ENCODE assay signal across 13 cellular contexts in the genomic region with DNA sequence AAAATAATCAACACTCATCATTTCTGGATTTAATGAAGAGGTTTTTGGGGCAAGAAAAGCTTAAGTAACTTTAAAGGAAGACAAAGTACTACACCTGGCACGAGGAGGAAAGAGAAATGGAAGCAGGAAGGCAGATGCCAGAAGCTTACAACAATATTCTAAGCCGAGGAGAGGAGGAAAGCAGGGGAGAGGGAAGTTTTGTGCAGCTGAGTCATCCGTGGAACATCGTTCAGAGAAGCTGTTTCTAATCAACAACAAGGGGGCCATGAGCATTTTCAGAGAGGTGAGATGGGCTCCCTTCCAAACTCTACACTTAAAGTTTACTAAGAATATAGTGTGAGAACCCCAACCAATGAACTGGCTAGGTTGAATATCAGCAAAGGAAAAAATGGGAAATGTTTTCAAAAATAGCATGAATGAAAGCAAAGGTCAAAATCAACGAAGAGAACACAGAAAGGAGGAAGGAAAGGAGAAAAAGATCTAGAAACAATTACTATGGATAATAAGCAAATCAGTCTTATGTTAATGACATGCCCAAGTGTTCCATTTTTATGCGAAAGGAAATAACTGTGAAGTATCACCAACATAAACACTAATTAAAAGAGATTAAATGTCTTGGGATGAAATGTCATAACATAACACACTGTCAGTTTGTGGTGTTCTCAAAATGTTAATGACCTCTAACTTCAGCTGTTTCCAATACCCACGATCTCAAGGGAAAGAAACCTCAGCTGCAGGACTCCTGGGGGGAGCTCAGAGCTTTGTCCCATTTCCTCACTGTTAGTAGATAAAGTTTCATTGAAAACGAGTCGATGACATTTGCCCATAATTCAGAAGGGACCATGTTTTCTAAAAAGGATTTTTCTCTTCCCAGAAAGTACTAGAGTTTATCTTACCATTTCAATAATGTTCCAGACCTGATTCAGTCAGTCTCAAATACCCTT.
DNase-seq lines count a peak whose midpoint lies in the region; ATAC-seq and TF ChIP-seq lines count a peak whose summit lies in the region.
"Had no signal": no experiment of that assay in that cellular context is flagged by ENCODE, and none has a peak within 500 bp of the region (broad histone marks: within the 10 kb centered on the region; RNA-seq: fewer than 3 reads in every experiment).

No MANE protein-coding gene starts in this region.

- H3K27ac ChIP-seq in PC-9 = no peak overlapping the region
- no peak overlapping the region for H3K27ac ChIP-seq in effector memory CD4-positive, alpha-beta T cell (ENCODE audit: insufficient read depth, low read length, poor library complexity, severe bottlenecking)
- H3K27ac ChIP-seq in sigmoid colon = no peak overlapping the region
- H3K27ac ChIP-seq: coronary artery, thoracic aorta had no signal

- H3K4me2 ChIP-seq in PC-9 = no peak overlapping the region

- H3F3A ChIP-seq in PC-9 (ENCODE audit: insufficient read depth, low read depth) = no peaks in the 10 kb centered on the region

- no peaks in the 10 kb centered on the region for H3K27me3 ChIP-seq in PC-9 (ENCODE audit: insufficient read depth, low read depth)
- no peaks in the 10 kb centered on the region for H3K27me3 ChIP-seq in effector memory CD4-positive, alpha-beta T cell (replicated peaks; ENCODE audit: control insufficient read depth, insufficient read depth, low read length, poor library complexity, severe bottlenecking)
- no peaks in the 10 kb centered on the region for H3K27me3 ChIP-seq in sigmoid colon

- WGBS in sigmoid colon, 2 donors = 43 to 59% methylated on average over 9 of the region's 9 CpGs

- no peak overlapping the region for H3K4me3 ChIP-seq in PC-9
- H3K4me3 ChIP-seq in effector memory CD4-positive, alpha-beta T cell (ENCODE audit: insufficient read depth, low read depth, low read length, poor library complexity, severe bottlenecking) = no peak overlapping the region
- H3K4me3 ChIP-seq in sigmoid colon = no peak overlapping the region
- H3K4me3 ChIP-seq: coronary artery, thoracic aorta had no signal

- peak overlapping the region; percentile 32; the same call in 1 of the 2 replicates for H2AFZ ChIP-seq in PC-9

- TF ChIP-seq CTCF in PC-9 (conservative IDR thresholded peaks at IDR 0.05) (no peak), omental fat pad (IDR thresholded peaks at IDR 0.05) (no peak), sigmoid colon (IDR thresholded peaks at IDR 0.05) (no peak)

- peak; percentile 59 for DNase-seq in AG20443 (ENCODE audit: low spot score)
- DNase-seq in PC-9 = no peak
- peak; percentile 54 for DNase-seq in dedifferentiated amniotic fluid mesenchymal stem cell (ENCODE audit: extremely low spot score)
- DNase-seq in omental fat pad (ENCODE audit: low spot score) = no peak
- no peak for DNase-seq in effector memory CD4-positive, alpha-beta T cell
- no peak for DNase-seq in sigmoid colon
- no peak for DNase-seq in COLO668 (lab: John Stamatoyannopoulos, UW; ENCODE audit: unreplicated experiment)
- no peak for DNase-seq in GDM1 (lab: John Stamatoyannopoulos, UW)
- DNase-seq: activated CD4-positive, alpha-beta T cell treated with anti-CD3 and anti-CD28 coated beads, Interleukin-2, amount 10 ng/mL, durations not matched to agents 7 days and 5 days; activated effector memory CD4-positive, alpha-beta T cell treated with anti-CD3 and anti-CD28 coated beads, Interleukin-2, amount 50 U/mL, for 16 hours; mesendoderm had no signal

- BruUV-seq in PC-9 (replicated peaks; lab: Mats Ljungman, UMichigan) = no TSS peak

- no peak for TF ChIP-seq POLR2A in sigmoid colon (IDR thresholded peaks at IDR 0.05)

- H4K20me1 ChIP-seq in PC-9 (ENCODE audit: insufficient read depth) = no peaks in the 10 kb centered on the region

- H3K9me3 ChIP-seq in PC-9 (ENCODE audit: insufficient read depth, low read depth) (no peaks in the 10 kb centered on the region), sigmoid colon (no peaks in the 10 kb centered on the region)
- no peaks in the 10 kb centered on the region for H3K9me3 ChIP-seq in effector memory CD4-positive, alpha-beta T cell (ENCODE audit: control insufficient read depth, low read length)
- H3K9me3 ChIP-seq: thoracic aorta had no signal

- intact Hi-C loops in PC-9 (cut with micrococcal nuclease; ENCODE audit: unreplicated experiment) = no loop called here
- intact Hi-C loops in sigmoid colon (cut with DNase I) = no loop called here

- no peaks in the 10 kb centered on the region for H3K79me2 ChIP-seq in PC-9 (ENCODE audit: low read depth)

- CTCF ChIA-PET in PC-9 (lab: Charles Lee) = no interaction called here

- H3K36me3 ChIP-seq in PC-9 (ENCODE audit: low read depth) = no peaks in the 10 kb centered on the region
- H3K36me3 ChIP-seq in effector memory CD4-positive, alpha-beta T cell (ENCODE audit: control insufficient read depth, insufficient read depth, low read length) = no peaks in the 10 kb centered on the region
- H3K36me3 ChIP-seq in sigmoid colon = no peaks in the 10 kb centered on the region
- H3K36me3 ChIP-seq: thoracic aorta had no signal

- H3K4me1 ChIP-seq in PC-9 (replicated peaks; ENCODE audit: insufficient read depth) (no peaks in the 10 kb centered on the region), sigmoid colon (peaks cover 0 to 10% (median 5%) of the 10 kb centered on the region in 4 donors)
- H3K4me1 ChIP-seq in effector memory CD4-positive, alpha-beta T cell (ENCODE audit: control insufficient read depth, insufficient read depth, low read length, poor library complexity, severe bottlenecking) = no peaks in the 10 kb centered on the region

- POLR2A ChIA-PET in PC-9 (lab: Charles Lee; ENCODE audit: unreplicated experiment) = no interaction called here

- TF ChIP-seq EP300 in sigmoid colon (IDR thresholded peaks at IDR 0.05) = no peak

- peak; percentile 57 for ATAC-seq in omental fat pad (ENCODE audit: low FRiP score)

- peaks cover 3% of the 10 kb centered on the region; the same call in 1 of the 2 replicates for H3K9me2 ChIP-seq in PC-9 (ENCODE audit: insufficient read depth)

Comparison
In these comparisons a context has a peak if more than half of its experiments do, and no peak if none do; other contexts are left out.
1. DNase-seq: peak in AG20443 (single experiment) and dedifferentiated amniotic fluid mesenchymal stem cell (single experiment); none in PC-9 (0 of 2), omental fat pad (single experiment), effector memory CD4-positive, alpha-beta T cell (0 of 3), sigmoid colon (single experiment), COLO668 (single experiment) and GDM1 (single experiment).